Comparison of ENCODE assay signal across 8 cellular contexts in the genomic region with DNA sequence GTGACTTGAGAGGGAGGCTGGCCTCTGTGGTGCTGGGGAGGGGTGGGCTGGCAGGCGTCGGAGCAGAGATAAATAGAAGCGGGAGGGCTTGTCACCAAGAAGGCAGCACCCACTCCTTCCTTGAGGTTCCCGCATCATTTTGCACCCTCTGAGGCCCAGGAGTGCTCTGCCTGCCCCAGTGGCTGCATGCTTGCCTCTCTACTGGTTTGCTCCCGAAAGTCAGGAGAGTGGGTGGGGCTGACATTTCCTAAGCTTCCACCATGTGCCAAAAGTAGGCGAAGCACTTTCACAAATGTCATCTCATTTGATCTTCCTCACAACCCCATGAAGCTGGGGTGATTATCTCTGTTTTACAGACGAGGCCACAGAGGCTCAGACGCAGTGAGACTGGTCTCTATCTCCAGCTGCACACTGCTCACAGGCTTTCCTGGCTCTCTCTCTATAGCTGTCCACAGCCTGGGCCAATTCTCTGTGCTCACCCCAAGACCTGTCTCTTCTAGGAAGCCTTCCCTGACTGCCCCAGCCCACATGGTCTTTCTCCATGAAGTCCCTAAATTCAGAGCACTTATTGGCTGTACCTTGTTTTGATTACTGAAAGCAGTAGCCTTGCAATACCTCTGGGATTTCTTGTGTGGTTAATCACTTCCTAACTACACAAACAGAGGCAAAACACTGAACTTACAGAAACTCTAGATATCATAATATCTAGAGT. TPM values are rescaled to one million over a fixed set of nuclear protein-coding genes. Genes with fewer than 3 reads are reported as not detected.
DNase-seq lines count a peak whose midpoint lies in the region; ATAC-seq and TF ChIP-seq lines count a peak whose summit lies in the region.

No MANE protein-coding gene starts in this region.

- H3K4me1 ChIP-seq in CD4-positive, alpha-beta memory T cell (ENCODE audit: insufficient read depth, low read length): peaks cover 100% of the 10 kb centered on the region
- H3K4me1 ChIP-seq in Peyer's patch (peaks cover 0 to 18% (median 10%) of the 10 kb centered on the region in 4 donors), vagina (no peaks in the 10 kb centered on the region)

- H3K36me3 ChIP-seq in CD4-positive, alpha-beta memory T cell (ENCODE audit: insufficient read depth, low read length): no peaks in the 10 kb centered on the region
- no peaks in the 10 kb centered on the region for H3K36me3 ChIP-seq in Peyer's patch
- H3K36me3 ChIP-seq in vagina: no peaks in the 10 kb centered on the region

- H3K27ac ChIP-seq in CD4-positive, alpha-beta memory T cell (ENCODE audit: low read depth, low read length): peak overlapping the region; percentile 73
- peak overlapping the region in 2 of 4 donors; percentile 22 to 39 for H3K27ac ChIP-seq in Peyer's patch
- H3K27ac ChIP-seq in vagina: no peak overlapping the region

- H3K9me3 Mint-ChIP-seq in CD4-positive, alpha-beta memory T cell: peaks cover 0 to 2% (median 0%) of the 10 kb centered on the region in 8 donors

- TF ChIP-seq CTCF in Peyer's patch (IDR thresholded peaks at IDR 0.05): no peak
- no peak for TF ChIP-seq CTCF in vagina (IDR thresholded peaks at IDR 0.05)

- H3K4me1 Mint-ChIP-seq in CD4-positive, alpha-beta memory T cell: peaks cover 27 to 95% (median 77%) of the 10 kb centered on the region in 4 donors

- H3K4me3 ChIP-seq in CD4-positive, alpha-beta memory T cell (ENCODE audit: low read length in 2 of 2): peak overlapping the region; percentile 10 to 39
- H3K4me3 ChIP-seq in Peyer's patch (no peak overlapping the region), vagina (no peak overlapping the region)

- peak overlapping the region; percentile 41 to 87 (median 68) for H3K4me3 Mint-ChIP-seq in CD4-positive, alpha-beta memory T cell

- no peaks in the 10 kb centered on the region for H3K27me3 ChIP-seq in CD4-positive, alpha-beta memory T cell (ENCODE audit: insufficient read depth, low read length)
- H3K27me3 ChIP-seq in Peyer's patch: no peaks in the 10 kb centered on the region
- no peaks in the 10 kb centered on the region for H3K27me3 ChIP-seq in vagina

- DNase-seq in CD4-positive, alpha-beta memory T cell: peak; percentile 62 to 76 (median 69)
- peak in 2 of 3 donors; percentile 35 to 45 for DNase-seq in Peyer's patch
- peak; percentile 64 for DNase-seq in stimulated activated naive CD8-positive, alpha-beta T cell treated with anti-CD3 and anti-CD28 coated beads, Interleukin-15, Interleukin-2, amounts not matched to agents 100 U/mL and 50 U/mL, for 24 hours
- no peak for DNase-seq in vagina (ENCODE audit: extremely low spot score in 2 of 2)
- no peak for DNase-seq in foreskin melanocyte
- no peak for DNase-seq in DMS79 (lab: John Stamatoyannopoulos, UW)

- H3K27ac Mint-ChIP-seq in CD4-positive, alpha-beta memory T cell: peak overlapping the region; percentile 94 to 99 (median 96)

- POLR2A ChIA-PET in CD4-positive, alpha-beta memory T cell (lab: Charles Lee; ENCODE audit: partially characterized antibody): interaction anchor here (1.0 to 35.3 kb wide), 6 partner anchors 8 to 160 kb away, joined by 3 to 2221 read pairs (median 4); a partner anchor contains a TSS

- H3K9me3 ChIP-seq in CD4-positive, alpha-beta memory T cell (ENCODE audit: control insufficient read depth in 1 of 2, low read length in 2 of 2): no peaks in the 10 kb centered on the region
- H3K9me3 ChIP-seq in Peyer's patch (no peaks in the 10 kb centered on the region), vagina (no peaks in the 10 kb centered on the region)

- CTCF ChIA-PET in CD4-positive, alpha-beta memory T cell (lab: Charles Lee; ENCODE audit: partially characterized antibody): interaction anchor here (0.6 to 2.3 kb wide), 11 partner anchors 9 to 139 kb away, joined by 3 to 13 read pairs (median 3); no protein-coding TSS in a partner anchor

- H3K36me3 Mint-ChIP-seq in CD4-positive, alpha-beta memory T cell: peaks cover 6% of the 10 kb centered on the region in 2 donors

- ATAC-seq in GM21529 (IDR thresholded peaks at IDR 0.05; ENCODE audit: unreplicated experiment): peak; percentile 78
- peak; percentile 17 for ATAC-seq in esophagus mucosa
- peak; percentile 84 for ATAC-seq in stimulated activated naive CD8-positive, alpha-beta T cell treated with anti-CD3 and anti-CD28 coated beads, Interleukin-15, Interleukin-2, amounts not matched to agents 100 U/mL and 50 U/mL, for 24 hours

- no peaks in the 10 kb centered on the region for H3K27me3 Mint-ChIP-seq in CD4-positive, alpha-beta memory T cell

- intact Hi-C loops in CD4-positive, alpha-beta memory T cell (cut with micrococcal nuclease): loop anchor here (1.0 to 2.0 kb wide), 2 partner anchors 15 to 31 kb away; no protein-coding TSS in a partner anchor
- intact Hi-C loops in vagina (cut with DNase I): no loop called here

- TF ChIP-seq POLR2A in Peyer's patch (IDR thresholded peaks at IDR 0.05): no peak
- no peak for TF ChIP-seq POLR2A in vagina (IDR thresholded peaks at IDR 0.05)

RNA-seq across cellular contexts. Expression of a gene that starts 2.6 kb away (rescaled TPM):
- total RNA-seq in CD4-positive, alpha-beta memory T cell: 1 to 10 TPM; 4.8 to 6.3 TPM
- under 1 TPM; 0.54 to 0.66 TPM for polyA plus RNA-seq in CD4-positive, alpha-beta memory T cell
- total RNA-seq in Peyer's patch (1 to 10 TPM in 3 of 4 donors, under 1 TPM in 1; 0.76 to 3.4 (median 2.2) TPM), esophagus mucosa (0.28 TPM), vagina (1.2 TPM)

RNA-seq across cellular contexts. Expression of a gene that starts 28.9 kb away (rescaled TPM):
- total RNA-seq in CD4-positive, alpha-beta memory T cell: 100 to 1,000 TPM; 325 to 336 TPM
- 1,000 to 10,000 TPM in 1 of 2 donors, 100 to 1,000 TPM in 1; 910 to 1,459 TPM for polyA plus RNA-seq in CD4-positive, alpha-beta memory T cell
- total RNA-seq in Peyer's patch: 100 to 1,000 TPM in 1 of 4 donors, 10 to 100 TPM in 3; 10.7 to 180 (median 27.4) TPM
- total RNA-seq in esophagus mucosa: 5.3 TPM
- 51.3 TPM for total RNA-seq in vagina

Comparison
In these comparisons a context has a peak if more than half of its experiments do, and no peak if none do; other contexts are left out.
1. DNase-seq: peak in CD4-positive, alpha-beta memory T cell (5 of 5), Peyer's patch (2 of 3) and stimulated activated naive CD8-positive, alpha-beta T cell treated with anti-CD3 and anti-CD28 coated beads, Interleukin-15, Interleukin-2, amounts not matched to agents 100 U/mL and 50 U/mL, for 24 hours (single experiment); none in vagina (0 of 2), foreskin melanocyte (single experiment) and DMS79 (single experiment).
2. H3K4me3 ChIP-seq: peak in CD4-positive, alpha-beta memory T cell (2 of 2); none in Peyer's patch (0 of 4) and vagina (0 of 2).
3. ATAC-seq: peak in every context shown above with its lines; median percentile 84 in stimulated activated naive CD8-positive, alpha-beta T cell treated with anti-CD3 and anti-CD28 coated beads, Interleukin-15, Interleukin-2, amounts not matched to agents 100 U/mL and 50 U/mL, for 24 hours; 78 in GM21529; 17 in esophagus mucosa.